ENCODE assay signal across 1 cellular context in the genomic region with DNA sequence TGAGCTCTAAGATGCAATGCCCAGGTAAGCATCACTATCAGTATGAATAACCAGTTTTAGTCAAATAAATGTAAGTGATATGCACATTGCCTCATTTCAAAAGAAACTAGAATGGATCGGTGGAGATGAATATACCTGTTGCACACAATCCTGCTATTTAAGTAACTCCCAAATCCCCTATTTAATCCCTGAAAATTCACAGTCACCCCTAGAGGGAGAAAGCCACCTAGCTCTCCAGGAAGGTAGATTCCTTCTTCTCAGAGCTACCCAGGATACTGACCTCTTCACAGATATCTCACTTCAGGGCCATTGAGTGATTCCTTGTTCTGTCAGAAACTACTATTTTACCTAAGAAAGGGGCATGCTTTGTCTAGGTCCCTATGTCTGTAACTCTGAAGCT.
TF ChIP-seq lines count a peak whose summit lies in the region.

No MANE protein-coding gene starts in this region.

TF ChIP-seq in GM23338, 12 proteins besides CTCF, POLR2A, EP300 and RAD21 (continued from another document):
- TF ChIP-seq, protein P1, sequence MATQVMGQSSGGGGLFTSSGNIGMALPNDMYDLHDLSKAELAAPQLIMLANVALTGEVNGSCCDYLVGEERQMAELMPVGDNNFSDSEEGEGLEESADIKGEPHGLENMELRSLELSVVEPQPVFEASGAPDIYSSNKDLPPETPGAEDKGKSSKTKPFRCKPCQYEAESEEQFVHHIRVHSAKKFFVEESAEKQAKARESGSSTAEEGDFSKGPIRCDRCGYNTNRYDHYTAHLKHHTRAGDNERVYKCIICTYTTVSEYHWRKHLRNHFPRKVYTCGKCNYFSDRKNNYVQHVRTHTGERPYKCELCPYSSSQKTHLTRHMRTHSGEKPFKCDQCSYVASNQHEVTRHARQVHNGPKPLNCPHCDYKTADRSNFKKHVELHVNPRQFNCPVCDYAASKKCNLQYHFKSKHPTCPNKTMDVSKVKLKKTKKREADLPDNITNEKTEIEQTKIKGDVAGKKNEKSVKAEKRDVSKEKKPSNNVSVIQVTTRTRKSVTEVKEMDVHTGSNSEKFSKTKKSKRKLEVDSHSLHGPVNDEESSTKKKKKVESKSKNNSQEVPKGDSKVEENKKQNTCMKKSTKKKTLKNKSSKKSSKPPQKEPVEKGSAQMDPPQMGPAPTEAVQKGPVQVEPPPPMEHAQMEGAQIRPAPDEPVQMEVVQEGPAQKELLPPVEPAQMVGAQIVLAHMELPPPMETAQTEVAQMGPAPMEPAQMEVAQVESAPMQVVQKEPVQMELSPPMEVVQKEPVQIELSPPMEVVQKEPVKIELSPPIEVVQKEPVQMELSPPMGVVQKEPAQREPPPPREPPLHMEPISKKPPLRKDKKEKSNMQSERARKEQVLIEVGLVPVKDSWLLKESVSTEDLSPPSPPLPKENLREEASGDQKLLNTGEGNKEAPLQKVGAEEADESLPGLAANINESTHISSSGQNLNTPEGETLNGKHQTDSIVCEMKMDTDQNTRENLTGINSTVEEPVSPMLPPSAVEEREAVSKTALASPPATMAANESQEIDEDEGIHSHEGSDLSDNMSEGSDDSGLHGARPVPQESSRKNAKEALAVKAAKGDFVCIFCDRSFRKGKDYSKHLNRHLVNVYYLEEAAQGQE (IDR thresholded peaks at IDR 0.05; ENCODE audit: unreplicated experiment): no peak
- TF ChIP-seq, protein P2, sequence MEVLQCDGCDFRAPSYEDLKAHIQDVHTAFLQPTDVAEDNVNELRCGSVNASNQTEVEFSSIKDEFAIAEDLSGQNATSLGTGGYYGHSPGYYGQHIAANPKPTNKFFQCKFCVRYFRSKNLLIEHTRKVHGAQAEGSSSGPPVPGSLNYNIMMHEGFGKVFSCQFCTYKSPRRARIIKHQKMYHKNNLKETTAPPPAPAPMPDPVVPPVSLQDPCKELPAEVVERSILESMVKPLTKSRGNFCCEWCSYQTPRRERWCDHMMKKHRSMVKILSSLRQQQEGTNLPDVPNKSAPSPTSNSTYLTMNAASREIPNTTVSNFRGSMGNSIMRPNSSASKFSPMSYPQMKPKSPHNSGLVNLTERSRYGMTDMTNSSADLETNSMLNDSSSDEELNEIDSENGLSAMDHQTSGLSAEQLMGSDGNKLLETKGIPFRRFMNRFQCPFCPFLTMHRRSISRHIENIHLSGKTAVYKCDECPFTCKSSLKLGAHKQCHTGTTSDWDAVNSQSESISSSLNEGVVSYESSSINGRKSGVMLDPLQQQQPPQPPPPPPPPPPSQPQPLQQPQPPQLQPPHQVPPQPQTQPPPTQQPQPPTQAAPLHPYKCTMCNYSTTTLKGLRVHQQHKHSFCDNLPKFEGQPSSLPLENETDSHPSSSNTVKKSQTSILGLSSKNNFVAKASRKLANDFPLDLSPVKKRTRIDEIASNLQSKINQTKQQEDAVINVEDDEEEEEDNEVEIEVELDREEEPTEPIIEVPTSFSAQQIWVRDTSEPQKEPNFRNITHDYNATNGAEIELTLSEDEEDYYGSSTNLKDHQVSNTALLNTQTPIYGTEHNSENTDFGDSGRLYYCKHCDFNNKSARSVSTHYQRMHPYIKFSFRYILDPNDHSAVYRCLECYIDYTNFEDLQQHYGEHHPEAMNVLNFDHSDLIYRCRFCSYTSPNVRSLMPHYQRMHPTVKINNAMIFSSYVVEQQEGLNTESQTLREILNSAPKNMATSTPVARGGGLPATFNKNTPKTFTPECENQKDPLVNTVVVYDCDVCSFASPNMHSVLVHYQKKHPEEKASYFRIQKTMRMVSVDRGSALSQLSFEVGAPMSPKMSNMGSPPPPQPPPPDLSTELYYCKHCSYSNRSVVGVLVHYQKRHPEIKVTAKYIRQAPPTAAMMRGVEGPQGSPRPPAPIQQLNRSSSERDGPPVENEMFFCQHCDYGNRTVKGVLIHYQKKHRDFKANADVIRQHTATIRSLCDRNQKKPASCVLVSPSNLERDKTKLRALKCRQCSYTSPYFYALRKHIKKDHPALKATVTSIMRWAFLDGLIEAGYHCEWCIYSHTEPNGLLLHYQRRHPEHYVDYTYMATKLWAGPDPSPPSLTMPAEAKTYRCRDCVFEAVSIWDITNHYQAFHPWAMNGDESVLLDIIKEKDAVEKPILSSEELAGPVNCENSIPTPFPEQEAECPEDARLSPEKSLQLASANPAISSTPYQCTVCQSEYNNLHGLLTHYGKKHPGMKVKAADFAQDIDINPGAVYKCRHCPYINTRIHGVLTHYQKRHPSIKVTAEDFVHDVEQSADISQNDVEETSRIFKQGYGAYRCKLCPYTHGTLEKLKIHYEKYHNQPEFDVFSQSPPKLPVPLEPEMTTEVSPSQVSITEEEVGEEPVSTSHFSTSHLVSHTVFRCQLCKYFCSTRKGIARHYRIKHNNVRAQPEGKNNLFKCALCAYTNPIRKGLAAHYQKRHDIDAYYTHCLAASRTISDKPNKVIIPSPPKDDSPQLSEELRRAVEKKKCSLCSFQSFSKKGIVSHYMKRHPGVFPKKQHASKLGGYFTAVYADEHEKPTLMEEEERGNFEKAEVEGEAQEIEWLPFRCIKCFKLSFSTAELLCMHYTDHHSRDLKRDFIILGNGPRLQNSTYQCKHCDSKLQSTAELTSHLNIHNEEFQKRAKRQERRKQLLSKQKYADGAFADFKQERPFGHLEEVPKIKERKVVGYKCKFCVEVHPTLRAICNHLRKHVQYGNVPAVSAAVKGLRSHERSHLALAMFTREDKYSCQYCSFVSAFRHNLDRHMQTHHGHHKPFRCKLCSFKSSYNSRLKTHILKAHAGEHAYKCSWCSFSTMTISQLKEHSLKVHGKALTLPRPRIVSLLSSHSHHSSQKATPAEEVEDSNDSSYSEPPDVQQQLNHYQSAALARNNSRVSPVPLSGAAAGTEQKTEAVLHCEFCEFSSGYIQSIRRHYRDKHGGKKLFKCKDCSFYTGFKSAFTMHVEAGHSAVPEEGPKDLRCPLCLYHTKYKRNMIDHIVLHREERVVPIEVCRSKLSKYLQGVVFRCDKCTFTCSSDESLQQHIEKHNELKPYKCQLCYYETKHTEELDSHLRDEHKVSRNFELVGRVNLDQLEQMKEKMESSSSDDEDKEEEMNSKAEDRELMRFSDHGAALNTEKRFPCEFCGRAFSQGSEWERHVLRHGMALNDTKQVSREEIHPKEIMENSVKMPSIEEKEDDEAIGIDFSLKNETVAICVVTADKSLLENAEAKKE (CRISPR knock-in tag; IDR thresholded peaks at IDR 0.05): peak; percentile 63; the same call in 1 of the 2 replicates
- TF ChIP-seq, protein P3, sequence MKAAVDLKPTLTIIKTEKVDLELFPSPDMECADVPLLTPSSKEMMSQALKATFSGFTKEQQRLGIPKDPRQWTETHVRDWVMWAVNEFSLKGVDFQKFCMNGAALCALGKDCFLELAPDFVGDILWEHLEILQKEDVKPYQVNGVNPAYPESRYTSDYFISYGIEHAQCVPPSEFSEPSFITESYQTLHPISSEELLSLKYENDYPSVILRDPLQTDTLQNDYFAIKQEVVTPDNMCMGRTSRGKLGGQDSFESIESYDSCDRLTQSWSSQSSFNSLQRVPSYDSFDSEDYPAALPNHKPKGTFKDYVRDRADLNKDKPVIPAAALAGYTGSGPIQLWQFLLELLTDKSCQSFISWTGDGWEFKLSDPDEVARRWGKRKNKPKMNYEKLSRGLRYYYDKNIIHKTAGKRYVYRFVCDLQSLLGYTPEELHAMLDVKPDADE (IDR thresholded peaks at IDR 0.05): no peak
